ENCODE assay signal across 8 cellular contexts in the genomic region with DNA sequence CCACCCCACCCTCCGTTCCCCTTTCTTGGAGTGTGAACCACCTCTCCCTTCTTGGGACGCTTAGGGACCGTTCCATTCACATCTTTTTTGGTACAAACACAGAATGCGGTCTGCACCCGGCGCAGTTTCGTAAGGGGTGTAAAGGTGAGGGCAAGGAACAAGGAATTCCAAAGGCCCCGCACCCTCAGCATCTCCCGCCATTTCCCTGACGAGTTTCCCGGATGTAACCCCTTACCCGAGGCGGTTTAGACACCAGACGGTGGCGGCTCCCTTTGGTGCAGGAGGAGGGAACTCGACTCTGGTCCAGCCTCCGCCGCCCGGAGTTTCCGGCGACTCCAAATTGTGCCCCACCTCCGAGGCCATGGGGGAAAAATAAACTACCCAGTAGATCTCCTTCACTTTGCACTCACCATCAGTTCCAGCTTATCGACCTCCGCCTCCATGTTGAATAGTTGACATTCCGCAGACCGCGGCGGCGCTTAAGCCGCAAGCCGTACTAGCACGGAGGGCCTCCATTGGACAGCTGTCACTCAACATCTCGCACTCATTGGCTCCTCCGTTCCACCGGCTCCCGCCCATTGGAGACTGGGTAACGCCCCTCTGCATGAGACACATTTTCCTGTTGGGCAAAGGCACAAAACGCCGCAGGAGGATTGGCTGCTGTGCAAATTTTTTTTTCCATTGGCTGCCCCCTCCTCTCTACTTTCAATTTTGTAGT. TPM values are rescaled to one million over a fixed set of nuclear protein-coding genes. Genes with fewer than 3 reads are reported as not detected.
DNase-seq lines count a peak whose midpoint lies in the region; ATAC-seq and TF ChIP-seq lines count a peak whose summit lies in the region.

A gene with protein sequence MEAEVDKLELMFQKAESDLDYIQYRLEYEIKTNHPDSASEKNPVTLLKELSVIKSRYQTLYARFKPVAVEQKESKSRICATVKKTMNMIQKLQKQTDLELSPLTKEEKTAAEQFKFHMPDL (minus strand): TSS at position 466 of the 718 bp plus-strand sequence. CDS start 23 bp downstream, at position 443.

- no peaks in the 10 kb centered on the region for H3K9me2 ChIP-seq in hepatocyte (replicated peaks; ENCODE audit: insufficient read depth)

- TF ChIP-seq POLR2A in gastrocnemius medialis (IDR thresholded peaks at IDR 0.05): no peak

- H3K27me3 ChIP-seq in hepatocyte (no peaks in the 10 kb centered on the region), gastrocnemius medialis (no peaks in the 10 kb centered on the region)

- peak within 1 kb of the TSS; percentile 54 for H2AFZ ChIP-seq in hepatocyte

- peak within 1 kb of the TSS; percentile 80 for H3K27ac ChIP-seq in hepatocyte
- H3K27ac ChIP-seq in gastrocnemius medialis: peak within 1 kb of the TSS; percentile 60 to 74 (median 71)

- no peaks in the 10 kb centered on the region for H4K20me1 ChIP-seq in hepatocyte (ENCODE audit: insufficient read depth, poor library complexity, severe bottlenecking)

- TF ChIP-seq CTCF in GM12864 (IDR thresholded peaks at IDR 0.05; ENCODE audit: low read depth, low read length, missing control alignments) (no peak), hepatocyte (IDR thresholded peaks at IDR 0.05; ENCODE audit: poor library complexity) (no peak), gastrocnemius medialis (IDR thresholded peaks at IDR 0.05 in 4 of 5, conservative IDR thresholded peaks at IDR 0.05 in 1 of 5) (no peak)

- peak within 1 kb of the TSS; percentile 86 for H3K4me2 ChIP-seq in hepatocyte

- peaks cover 76% of the 10 kb centered on the region for H3K79me2 ChIP-seq in hepatocyte

- intact Hi-C loops in gastrocnemius medialis (cut with DNase I; ENCODE audit: low total_unique reads): loop anchor here (5.0 kb wide), 3 partner anchors 48 to 638 kb away; a partner anchor contains a TSS

- DNase-seq in GM12864 (ENCODE audit: low read depth) (peak; percentile 42), NCI-H1092 treated with DMSO at 0.1 percent for 48 hours (lab: John Stamatoyannopoulos, UW) (peak; percentile 100), T-helper 1 cell (peak in 3 of 5 donors; percentile 91 to 96 (median 91)), amygdala (lab: John Stamatoyannopoulos, UW) (peak in 53 of 56 donors; percentile 89 to 100 (median 100)), hepatocyte (ENCODE audit: low spot score) (no peak), gastrocnemius medialis (no peak), RPMI8226 (no peak)

- H3K36me3 ChIP-seq in hepatocyte (replicated peaks; ENCODE audit: insufficient read depth, low read depth): no peaks in the 10 kb centered on the region
- no peaks in the 10 kb centered on the region for H3K36me3 ChIP-seq in gastrocnemius medialis

- H3K4me1 ChIP-seq in hepatocyte (ENCODE audit: insufficient read depth) (peaks cover 4% of the 10 kb centered on the region), gastrocnemius medialis (peaks cover 9 to 12% of the 10 kb centered on the region in 2 donors)

- peak within 1 kb of the TSS; percentile 75 for H3K4me3 ChIP-seq in GM12864 (ENCODE audit: low read depth, low read length)
- peak within 1 kb of the TSS; percentile 76 for H3K4me3 ChIP-seq in hepatocyte
- H3K4me3 ChIP-seq in gastrocnemius medialis: peak within 1 kb of the TSS; percentile 75 to 94 (median 86)

- ATAC-seq in HG02588 (IDR thresholded peaks at IDR 0.05; ENCODE audit: unreplicated experiment) (peak; percentile 79), gastrocnemius medialis (peak; percentile 95 to 96)

- in situ Hi-C loops in gastrocnemius medialis (cut with MboI; ENCODE audit: low sequenced_read_pairs in 4 of 4): no loop called here

- under 1% methylated on average over 38 of the region's 39 CpGs for WGBS in hepatocyte (ENCODE audit: low lambda C conversion rate, missing lambda C conversion rate)

- H3K9me3 ChIP-seq in hepatocyte (ENCODE audit: low read depth): no peaks in the 10 kb centered on the region
- H3K9me3 ChIP-seq in gastrocnemius medialis: no peaks in the 10 kb centered on the region

RNA-seq across cellular contexts. Expression of the gene that starts here (rescaled TPM):
- total RNA-seq in hepatocyte (42.5 and 52.8 TPM in 2 replicates), gastrocnemius medialis (10 to 100 TPM in 2 of 4 donors, 1 to 10 TPM in 2; 4.1 to 17.8 (median 8.7) TPM)
- 27.0 TPM in 2 replicates for polyA plus RNA-seq in hepatocyte

Comparison
In these comparisons a context has a peak if more than half of its experiments do, and no peak if none do; other contexts are left out.
1. DNase-seq: peak in GM12864 (single experiment), NCI-H1092 treated with DMSO at 0.1 percent for 48 hours (single experiment), T-helper 1 cell (3 of 5) and amygdala (53 of 56); none in hepatocyte (single experiment), gastrocnemius medialis (0 of 2) and RPMI8226 (single experiment).
2. Peak in every context shown above with its lines, with median percentiles within 50 percentile points of each other: H3K4me3 ChIP-seq.